15 cellular contexts compared by ENCODE assay signal in genomic region chr2:34105015-34105767, GRCh38.
DNase-seq lines count a peak whose midpoint lies in the region; ATAC-seq, FAIRE-seq and TF ChIP-seq lines count a peak whose summit lies in the region.
"Had no signal": no experiment of that assay in that cellular context is flagged by ENCODE, and none has a peak within 500 bp of the region (broad histone marks: within the 10 kb centered on the region; RNA-seq: fewer than 3 reads in every experiment).

No MANE protein-coding gene starts in this region.

- FAIRE-seq in D721Med (lab: Jason Lieb, UNC) = no peak
- FAIRE-seq: pancreas had no signal

- H3K27ac Mint-ChIP-seq in stimulated activated effector memory CD8-positive, alpha-beta T cell treated with anti-CD3 and anti-CD28 coated beads, Interleukin-12 subunit alpha, Interleukin-12 subunit beta, amount 100 ng/mL, for 72 hours = no peak overlapping the region
- H3K27ac Mint-ChIP-seq: T-helper 17 cell had no signal

- no peaks in the 10 kb centered on the region for H3K79me1 ChIP-seq in mesenchymal stem cell (replicated peaks; ENCODE audit: low read length, poor library complexity, severe bottlenecking)

- no peak overlapping the region for H2BK120ac ChIP-seq in mesenchymal stem cell (ENCODE audit: low read depth, low read length)

- H2BK15ac ChIP-seq in mesenchymal stem cell (ENCODE audit: low read depth, poor library complexity, severe bottlenecking) = no peak overlapping the region

- ATAC-seq in stimulated activated effector memory CD8-positive, alpha-beta T cell treated with anti-CD3 and anti-CD28 coated beads, Interleukin-12 subunit alpha, Interleukin-12 subunit beta, amount 100 ng/mL, for 72 hours = no peak
- no peak for ATAC-seq in GM18517 (IDR thresholded peaks at IDR 0.05; ENCODE audit: unreplicated experiment)
- ATAC-seq: gastroesophageal sphincter, left lobe of liver, pancreas, T-helper 17 cell had no signal

- no peak overlapping the region for H4K8ac ChIP-seq in mesenchymal stem cell (ENCODE audit: low read length)

- no peak overlapping the region for H3K14ac ChIP-seq in mesenchymal stem cell (ENCODE audit: low read length in 2 of 2)

- no peak overlapping the region for H3K23ac ChIP-seq in mesenchymal stem cell (ENCODE audit: low read length in 2 of 2)

- H3K4me1 Mint-ChIP-seq in stimulated activated effector memory CD8-positive, alpha-beta T cell treated with anti-CD3 and anti-CD28 coated beads, Interleukin-12 subunit alpha, Interleukin-12 subunit beta, amount 100 ng/mL, for 72 hours = no peaks in the 10 kb centered on the region
- H3K4me1 Mint-ChIP-seq: T-helper 17 cell had no signal

- H3K4me1 ChIP-seq in mesenchymal stem cell (ENCODE audit: control insufficient read depth, insufficient read depth, low read depth, low read length) = peaks cover 1% of the 10 kb centered on the region
- H3K4me1 ChIP-seq: gastroesophageal sphincter, pancreas had no signal

- H2AFZ ChIP-seq in mesenchymal stem cell (ENCODE audit: low read depth, low read length) = no peak overlapping the region

- H3K9ac ChIP-seq in mesenchymal stem cell (ENCODE audit: low read length) = peak overlapping the region; percentile 30

- H2BK12ac ChIP-seq in mesenchymal stem cell (ENCODE audit: low read length in 2 of 2) = no peak overlapping the region

- H3K27ac ChIP-seq in mesenchymal stem cell (ENCODE audit: low read length, poor library complexity, severe bottlenecking) = peak overlapping the region; percentile 91
- H3K27ac ChIP-seq: gastroesophageal sphincter, pancreas had no signal

- no peak overlapping the region for H3K18ac ChIP-seq in mesenchymal stem cell (ENCODE audit: low read depth in 1 of 2, low read length in 2 of 2)

- H2AK5ac ChIP-seq in mesenchymal stem cell (ENCODE audit: low read length, severe bottlenecking) = no peak overlapping the region

- intact Hi-C loops in head of caudate nucleus (cut with DNase I) = no loop called here

- H3K9me3 Mint-ChIP-seq in stimulated activated effector memory CD8-positive, alpha-beta T cell treated with anti-CD3 and anti-CD28 coated beads, Interleukin-12 subunit alpha, Interleukin-12 subunit beta, amount 100 ng/mL, for 72 hours = no peaks in the 10 kb centered on the region

- no peak overlapping the region for H3K4me3 Mint-ChIP-seq in stimulated activated effector memory CD8-positive, alpha-beta T cell treated with anti-CD3 and anti-CD28 coated beads, Interleukin-12 subunit alpha, Interleukin-12 subunit beta, amount 100 ng/mL, for 72 hours
- H3K4me3 Mint-ChIP-seq: T-helper 17 cell had no signal

- H3K36me3 ChIP-seq in mesenchymal stem cell (ENCODE audit: control insufficient read depth in 1 of 2, insufficient read depth in 2 of 2, low read depth in 1 of 2, low read length in 2 of 2) = no peaks in the 10 kb centered on the region
- H3K36me3 ChIP-seq: gastroesophageal sphincter, pancreas had no signal

- no peaks in the 10 kb centered on the region for H3K36me3 Mint-ChIP-seq in stimulated activated effector memory CD8-positive, alpha-beta T cell treated with anti-CD3 and anti-CD28 coated beads, Interleukin-12 subunit alpha, Interleukin-12 subunit beta, amount 100 ng/mL, for 72 hours

- H4K91ac ChIP-seq in mesenchymal stem cell (ENCODE audit: low read length) = no peak overlapping the region

- TF ChIP-seq CTCF in AG09309 (IDR thresholded peaks at IDR 0.05; ENCODE audit: control insufficient read depth, insufficient read depth, low read depth, low read length, missing control alignments) (no peak), D721Med (IDR thresholded peaks at IDR 0.05; ENCODE audit: insufficient read depth, missing control alignments) (no peak)

- H3K27me3 ChIP-seq in mesenchymal stem cell (ENCODE audit: control insufficient read depth in 1 of 2, insufficient read depth in 1 of 2, low read length in 2 of 2) = no peaks in the 10 kb centered on the region
- H3K27me3 ChIP-seq: gastroesophageal sphincter, pancreas had no signal

- no CpG with 5 or more reads among the region's 5 CpGs for WGBS in mesenchymal stem cell

- H3K4me3 ChIP-seq in AG09309 (ENCODE audit: control insufficient read depth, low read depth, low read length) = no peak overlapping the region
- peak overlapping the region in 1 of 2 experiments; percentile 25 for H3K4me3 ChIP-seq in mesenchymal stem cell (ENCODE audit: insufficient read depth in 1 of 2, low read depth in 1 of 2, low read length in 2 of 2)
- H3K4me3 ChIP-seq: gastroesophageal sphincter, pancreas had no signal

- no peak overlapping the region for H2BK5ac ChIP-seq in mesenchymal stem cell (ENCODE audit: low read depth, low read length, poor library complexity, severe bottlenecking)

- no peak overlapping the region for H3K4ac ChIP-seq in mesenchymal stem cell (ENCODE audit: low read depth in 1 of 2, low read length in 2 of 2)

- DNase-seq in AG09309 (ENCODE audit: low read depth) = peak; percentile 35
- peak; percentile 9 for DNase-seq in LHCN-M2 (ENCODE audit: low read depth)
- DNase-seq in dedifferentiated amniotic fluid mesenchymal stem cell (ENCODE audit: extremely low spot score) = peak; percentile 94
- peak; percentile 54 for DNase-seq in mesenchymal stem cell
- DNase-seq in stimulated activated effector memory CD8-positive, alpha-beta T cell treated with anti-CD3 and anti-CD28 coated beads, Interleukin-12 subunit alpha, Interleukin-12 subunit beta, amount 100 ng/mL, for 72 hours (ENCODE audit: low spot score in 2 of 2) = no peak
- DNase-seq in D721Med (ENCODE audit: insufficient read length, low spot score) = no peak
- no peak for DNase-seq in head of caudate nucleus
- DNase-seq: activated effector memory CD4-positive, alpha-beta T cell treated with Interleukin-2 at 50 U/mL for 16 hours; pancreas; stimulated activated CD4-positive, alpha-beta T cell treated with anti-CD3 and anti-CD28 coated beads, Interleukin-4, amount 100 ng/mL, for 1 hour; stimulated activated naive CD4-positive, alpha-beta T cell; T-helper 17 cell had no signal

- H3K4me2 ChIP-seq in mesenchymal stem cell (ENCODE audit: low read length, poor library complexity, severe bottlenecking) = no peak overlapping the region

- H3K9me3 ChIP-seq in mesenchymal stem cell (ENCODE audit: control insufficient read depth, low read length) = no peaks in the 10 kb centered on the region
- H3K9me3 ChIP-seq: gastroesophageal sphincter, pancreas had no signal

Comparison
In these comparisons a context has a peak if more than half of its experiments do, and no peak if none do; other contexts are left out.
1. DNase-seq: peak in AG09309 (single experiment), LHCN-M2 (single experiment), dedifferentiated amniotic fluid mesenchymal stem cell (single experiment) and mesenchymal stem cell (single experiment); none in stimulated activated effector memory CD8-positive, alpha-beta T cell treated with anti-CD3 and anti-CD28 coated beads, Interleukin-12 subunit alpha, Interleukin-12 subunit beta, amount 100 ng/mL, for 72 hours (0 of 2), D721Med (single experiment) and head of caudate nucleus (0 of 42).